In genomic region chr9:125377584-125378250, GRCh38 we compare ENCODE assay signal across 13 cellular contexts.
DNase-seq lines count a peak whose midpoint lies in the region; ATAC-seq and TF ChIP-seq lines count a peak whose summit lies in the region.
"Had no signal": no experiment of that assay in that cellular context is flagged by ENCODE, and none has a peak within 500 bp of the region (broad histone marks: within the 10 kb centered on the region; RNA-seq: fewer than 3 reads in every experiment).

No MANE protein-coding gene starts in this region.

- no peak overlapping the region for H3K14ac ChIP-seq in IMR-90 (replicated peaks; ENCODE audit: low read depth, low read length)

- no peak overlapping the region for H2AFZ ChIP-seq in IMR-90 (replicated peaks; ENCODE audit: low read length, poor library complexity)

- no peak overlapping the region for H2BK15ac ChIP-seq in IMR-90 (ENCODE audit: low read depth, low read length)

- no peak overlapping the region for H2AK9ac ChIP-seq in IMR-90 (replicated peaks; ENCODE audit: low read depth, low read length, poor library complexity)

- H3K4ac ChIP-seq in IMR-90 (ENCODE audit: low read depth, low read length): no peak overlapping the region

- H4K91ac ChIP-seq in IMR-90 (ENCODE audit: insufficient read depth, low read depth, low read length): no peak overlapping the region

- H4K20me1 ChIP-seq in IMR-90 (ENCODE audit: insufficient read depth, low read length): no peaks in the 10 kb centered on the region

- in situ Hi-C loops in IMR-90 (cut with MboI; ENCODE audit: low sequenced_read_pairs): no loop called here

- H3K18ac ChIP-seq in IMR-90 (ENCODE audit: low read depth, low read length): no peak overlapping the region

- H2BK5ac ChIP-seq in IMR-90 (ENCODE audit: low read depth, low read length, poor library complexity, severe bottlenecking): no peak overlapping the region

- H3K9me3 ChIP-seq in cardiac muscle cell (ENCODE audit: low read depth) (no peaks in the 10 kb centered on the region), IMR-90 (ENCODE audit: control insufficient read depth, insufficient read depth, low read length) (no peaks in the 10 kb centered on the region)
- H3K9me3 ChIP-seq: BLaER1 treated with 17β-estradiol and CSF1 and Interleukin-3, amounts not matched to agents 10 nM and 100 nM had no signal

- DNase-seq in cardiac muscle cell (ENCODE audit: low read depth in 1 of 2, low spot score in 1 of 2) (no peak), left ventricle myocardium superior (no peak), IMR-90 (no peak), mesenteric fat pad (ENCODE audit: low spot score) (peak; percentile 39)
- no peak for DNase-seq in stimulated activated CD4-positive, alpha-beta T cell treated with anti-CD3 and anti-CD28 coated beads, Interleukin-12 subunit alpha, Interleukin-12 subunit beta, amount 100 ng/mL, for 4 hours
- DNase-seq: Calu3; CD8-positive, alpha-beta T cell; DMS79 treated with DMSO at 0.1 percent for 48 hours; GF-D8; GOT3; H7 had no signal

- no peak overlapping the region for H3K56ac ChIP-seq in IMR-90 (ENCODE audit: extremely low read depth, insufficient read depth, low read length)

- TF ChIP-seq CTCF in cardiac muscle cell (IDR thresholded peaks at IDR 0.05; ENCODE audit: low read depth, low read length) (no peak), IMR-90 (conservative IDR thresholded peaks at IDR 0.05; ENCODE audit: low read depth, low read length) (no peak)

- H3K23ac ChIP-seq in IMR-90 (ENCODE audit: low read depth, low read length): 0 out of 2 replicates have a peak overlapping the region, but pooled peaks have one; percentile 24

- H2BK120ac ChIP-seq in IMR-90 (ENCODE audit: low read depth, low read length): no peak overlapping the region

- no TSS peak for BruUV-seq in IMR-90 (replicated peaks; lab: Mats Ljungman, UMichigan)

- dilution Hi-C loops in IMR-90 (cut with HindIII; ENCODE audit: low sequenced_read_pairs, unreplicated experiment): no loop called here

- WGBS in IMR-90 (ENCODE audit: extremely low coverage in 2 of 2, insufficient read length in 1 of 2), 2 experiments: 60% methylated on average over 4 of the region's 8 CpGs; no CpG with 5 or more reads in 1 of the 2 experiments

- no peak overlapping the region for H2BK20ac ChIP-seq in IMR-90 (ENCODE audit: low read depth, low read length)

- H3K36me3 ChIP-seq in cardiac muscle cell (no peaks in the 10 kb centered on the region), IMR-90 (ENCODE audit: control insufficient read depth, insufficient read depth, low read length) (no peaks in the 10 kb centered on the region)
- H3K36me3 ChIP-seq: BLaER1 treated with 17β-estradiol and CSF1 and Interleukin-3, amounts not matched to agents 10 nM and 100 nM had no signal

- H3K27ac ChIP-seq in cardiac muscle cell (peak overlapping the region; percentile 2), IMR-90 (ENCODE audit: insufficient read depth, low read length) (no peak overlapping the region)
- H3K27ac ChIP-seq: BLaER1 treated with 17β-estradiol and CSF1 and Interleukin-3, amounts not matched to agents 10 nM and 100 nM had no signal

- H3K27me3 ChIP-seq in cardiac muscle cell: no peaks in the 10 kb centered on the region
- peaks cover 17% of the 10 kb centered on the region; the same call in 1 of the 2 replicates for H3K27me3 ChIP-seq in IMR-90 (ENCODE audit: control insufficient read depth, insufficient read depth, low read length)
- H3K27me3 ChIP-seq: BLaER1 treated with 17β-estradiol and CSF1 and Interleukin-3, amounts not matched to agents 10 nM and 100 nM had no signal

- no peak overlapping the region for H4K8ac ChIP-seq in IMR-90 (ENCODE audit: low read depth in 2 of 2, low read length in 2 of 2)

- TF ChIP-seq POLR2A in IMR-90 (IDR thresholded peaks at IDR 0.05; ENCODE audit: low read depth, low read length): no peak

- peaks cover 18% of the 10 kb centered on the region for H3K4me1 ChIP-seq in cardiac muscle cell (ENCODE audit: low read depth)
- no peaks in the 10 kb centered on the region for H3K4me1 ChIP-seq in IMR-90 (ENCODE audit: control insufficient read depth, insufficient read depth, low read length)

- H3K9ac ChIP-seq in IMR-90 (ENCODE audit: low read depth, low read length): no peak overlapping the region
- H3K9ac ChIP-seq: BLaER1 treated with 17β-estradiol and CSF1 and Interleukin-3, amounts not matched to agents 10 nM and 100 nM had no signal

- no peak overlapping the region for H4K5ac ChIP-seq in IMR-90 (ENCODE audit: low read depth, low read length)

- H3K4me2 ChIP-seq in IMR-90 (ENCODE audit: low read depth, low read length): no peak overlapping the region
- H3K4me2 ChIP-seq: BLaER1 treated with 17β-estradiol and CSF1 and Interleukin-3, amounts not matched to agents 10 nM and 100 nM had no signal

- no peak for TF ChIP-seq RAD21 in IMR-90 (IDR thresholded peaks at IDR 0.05; ENCODE audit: low read length)

- CTCF ChIA-PET in IMR-90 (lab: Yijun Ruan, JAX): interaction anchor here (0.6 to 2.0 kb wide), 2 partner anchors 525 to 588 kb away, joined by 4 to 6 read pairs; partner anchors contain the start of gene WDR38

- no peak overlapping the region for H3K4me3 ChIP-seq in cardiac muscle cell
- no peak overlapping the region for H3K4me3 ChIP-seq in IMR-90 (ENCODE audit: insufficient read depth, low read depth, low read length)
- H3K4me3 ChIP-seq: BLaER1 treated with 17β-estradiol and CSF1 and Interleukin-3, amounts not matched to agents 10 nM and 100 nM had no signal

- POLR2A ChIA-PET in IMR-90 (lab: Charles Lee; ENCODE audit: unreplicated experiment): no interaction called here

- no peaks in the 10 kb centered on the region for H3K79me1 ChIP-seq in IMR-90 (ENCODE audit: low read depth in 1 of 2, low read length in 2 of 2)

- no peaks in the 10 kb centered on the region for H3K9me1 ChIP-seq in IMR-90 (ENCODE audit: insufficient read depth, low read length)

- no peak overlapping the region for H2AK5ac ChIP-seq in IMR-90 (ENCODE audit: low read depth, low read length)

- no peak for ATAC-seq in left ventricle myocardium superior
- ATAC-seq in IMR-90 (ENCODE audit: low read depth): no peak
- no peak for ATAC-seq in GM21723 (IDR thresholded peaks at IDR 0.05; ENCODE audit: unreplicated experiment)
- ATAC-seq: CD8-positive, alpha-beta T cell had no signal

- intact Hi-C loops in left ventricle myocardium superior (cut with micrococcal nuclease) (no loop called here), IMR-90 (cut with micrococcal nuclease) (no loop called here)

TF ChIP-seq in IMR-90, 13 proteins besides CTCF, POLR2A, EP300 and RAD21:
- TF ChIP-seq RFX5 (IDR thresholded peaks at IDR 0.05; ENCODE audit: low read depth, low read length): no peak
- TF ChIP-seq SMC3 (IDR thresholded peaks at IDR 0.05; ENCODE audit: low read depth, low read length): no peak
- no peak for TF ChIP-seq MAFK (IDR thresholded peaks at IDR 0.05; ENCODE audit: low read depth, low read length)
- TF ChIP-seq, protein P1, sequence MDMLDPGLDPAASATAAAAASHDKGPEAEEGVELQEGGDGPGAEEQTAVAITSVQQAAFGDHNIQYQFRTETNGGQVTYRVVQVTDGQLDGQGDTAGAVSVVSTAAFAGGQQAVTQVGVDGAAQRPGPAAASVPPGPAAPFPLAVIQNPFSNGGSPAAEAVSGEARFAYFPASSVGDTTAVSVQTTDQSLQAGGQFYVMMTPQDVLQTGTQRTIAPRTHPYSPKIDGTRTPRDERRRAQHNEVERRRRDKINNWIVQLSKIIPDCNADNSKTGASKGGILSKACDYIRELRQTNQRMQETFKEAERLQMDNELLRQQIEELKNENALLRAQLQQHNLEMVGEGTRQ (IDR thresholded peaks at IDR 0.05; ENCODE audit: low read depth, low read length): no peak
- no peak for TF ChIP-seq BHLHE40 (IDR thresholded peaks at IDR 0.05; ENCODE audit: low read depth, low read length)
- TF ChIP-seq CHD1 (IDR thresholded peaks at IDR 0.05; ENCODE audit: low read depth, low read length): no peak
- no peak for TF ChIP-seq NFE2L2 (IDR thresholded peaks at IDR 0.05; ENCODE audit: low read depth, low read length)
- no peak for TF ChIP-seq FOS (IDR thresholded peaks at IDR 0.05; ENCODE audit: low read depth, low read length)
- no peak for TF ChIP-seq ELK1 (IDR thresholded peaks at IDR 0.05; ENCODE audit: borderline replicate concordance, low read depth, low read length)
- no peak for TF ChIP-seq MAZ (IDR thresholded peaks at IDR 0.05; ENCODE audit: borderline replicate concordance, low read depth, low read length)
- no peak for TF ChIP-seq CEBPB (IDR thresholded peaks at IDR 0.05; ENCODE audit: low read depth, low read length)
- no peak for TF ChIP-seq MXI1 (IDR thresholded peaks at IDR 0.05; ENCODE audit: borderline replicate concordance, low read depth, low read length)
- TF ChIP-seq RCOR1 (IDR thresholded peaks at IDR 0.05; ENCODE audit: insufficient replicate concordance, low read length): no peak
